ENCODE assay signal across 13 cellular contexts in genomic region chr1:58764294-58764978, GRCh38. TPM values are rescaled to one million over a fixed set of nuclear protein-coding genes. Genes with fewer than 3 reads are reported as not detected.
DNase-seq lines count a peak whose midpoint lies in the region; ATAC-seq and TF ChIP-seq lines count a peak whose summit lies in the region.
"Had no signal": no experiment of that assay in that cellular context is flagged by ENCODE, and none has a peak within 500 bp of the region (broad histone marks: within the 10 kb centered on the region; RNA-seq: fewer than 3 reads in every experiment).

No MANE protein-coding gene starts in this region.

- peak overlapping the region; percentile 51 for H3K27ac ChIP-seq in upper lobe of right lung
- H3K27ac ChIP-seq: 22Rv1 had no signal

- H3K27me3 ChIP-seq in upper lobe of right lung = no peaks in the 10 kb centered on the region

- no peaks in the 10 kb centered on the region for H3K27me3 Mint-ChIP-seq in endothelial cell (ENCODE audit: unreplicated experiment)

- H3K9me3 Mint-ChIP-seq in endothelial cell (ENCODE audit: unreplicated experiment) = no peaks in the 10 kb centered on the region
- H3K9me3 Mint-ChIP-seq: natural killer cell had no signal

- peak; percentile 64 for DNase-seq in NCI-H2029 treated with DMSO at 0.1 percent for 48 hours (lab: John Stamatoyannopoulos, UW)
- no peak for DNase-seq in NCI-H2029 (lab: John Stamatoyannopoulos, UW)
- peak; percentile 16 for DNase-seq in glomerular visceral epithelial cell (ENCODE audit: extremely low spot score)
- no peak for DNase-seq in upper lobe of right lung
- no peak for DNase-seq in NCI-H1048 (lab: John Stamatoyannopoulos, UW)
- DNase-seq in endothelial cell (ENCODE audit: low spot score) = no peak
- DNase-seq: immature natural killer cell, natural killer cell, NCI-H1436 treated with DMSO at 0.1 percent for 48 hours, T1000 had no signal

- ATAC-seq in upper lobe of right lung = peak; percentile 75
- no peak for ATAC-seq in GM18870 (IDR thresholded peaks at IDR 0.05; ENCODE audit: unreplicated experiment)
- ATAC-seq: natural killer cell had no signal

- no peaks in the 10 kb centered on the region for H3K36me3 Mint-ChIP-seq in endothelial cell (ENCODE audit: low read depth, unreplicated experiment)
- H3K36me3 Mint-ChIP-seq: natural killer cell had no signal

- H3K4me3 ChIP-seq in WI38 (ENCODE audit: low read depth, low read length) = peak overlapping the region; percentile 39
- H3K4me3 ChIP-seq in upper lobe of right lung = no peak overlapping the region

- no peak for TF ChIP-seq CTCF in WI38 (IDR thresholded peaks at IDR 0.05; ENCODE audit: low read depth, low read length)
- TF ChIP-seq CTCF in upper lobe of right lung (IDR thresholded peaks at IDR 0.05) = no peak
- TF ChIP-seq CTCF in endothelial cell (IDR thresholded peaks at IDR 0.05; ENCODE audit: unreplicated experiment) = no peak

- H3K9me3 ChIP-seq in upper lobe of right lung = no peaks in the 10 kb centered on the region

- intact Hi-C loops in upper lobe of right lung (cut with DNase I) = no loop called here

- peaks cover 21% of the 10 kb centered on the region for H3K4me1 Mint-ChIP-seq in endothelial cell (ENCODE audit: unreplicated experiment)

- H3K4me1 ChIP-seq in upper lobe of right lung = peaks cover 13% of the 10 kb centered on the region

- no peak overlapping the region for H3K4me3 Mint-ChIP-seq in endothelial cell (ENCODE audit: unreplicated experiment)
- H3K4me3 Mint-ChIP-seq: immature natural killer cell, natural killer cell had no signal

- H3K27ac Mint-ChIP-seq in endothelial cell (ENCODE audit: unreplicated experiment) = no peak overlapping the region
- H3K27ac Mint-ChIP-seq: natural killer cell had no signal

- no peaks in the 10 kb centered on the region for H3K36me3 ChIP-seq in upper lobe of right lung

RNA-seq across cellular contexts. Expression of gene JUN, which starts 19.4 kb away (rescaled TPM):
- total RNA-seq in upper lobe of right lung = 112 TPM
- total RNA-seq in endothelial cell (ENCODE audit: unreplicated experiment) = 56.3 TPM

Comparison
In these comparisons a context has a peak if more than half of its experiments do, and no peak if none do; other contexts are left out.
1. DNase-seq: peak in NCI-H2029 treated with DMSO at 0.1 percent for 48 hours (single experiment) and glomerular visceral epithelial cell (single experiment); none in NCI-H2029 (single experiment), upper lobe of right lung (single experiment), NCI-H1048 (single experiment) and endothelial cell (single experiment).